ENCODE assay signal across 24 cellular contexts in genomic region chr21:31493350-31493880, GRCh38.
A peak's percentile ranks its signal among the peaks of the same experiment; 100 is the strongest.
DNase-seq lines count a peak whose midpoint lies in the region; ATAC-seq and TF ChIP-seq lines count a peak whose summit lies in the region.
"Had no signal": no experiment of that assay in that cellular context is flagged by ENCODE, and none has a peak within 500 bp of the region (broad histone marks: within the 10 kb centered on the region; RNA-seq: fewer than 3 reads in every experiment).

No MANE protein-coding gene starts in this region.

- TF ChIP-seq CTCF in WTC11 (IDR thresholded peaks at IDR 0.05) = no peak
- no peak for TF ChIP-seq CTCF in progenitor cell of endocrine pancreas (IDR thresholded peaks at IDR 0.05; ENCODE audit: unreplicated experiment)
- TF ChIP-seq CTCF in Caco-2 (IDR thresholded peaks at IDR 0.05; ENCODE audit: insufficient read depth in 1 of 2, low read depth in 1 of 2, low read length in 1 of 2, severe bottlenecking in 1 of 2, unreplicated experiment in 1 of 2) = no peak

- H3K4me1 Mint-ChIP-seq in WTC11 (peaks cover 18% of the 10 kb centered on the region; the same call in 1 of the 2 replicates), progenitor cell of endocrine pancreas (ENCODE audit: low read depth) (peaks cover 25% of the 10 kb centered on the region), Caco-2 (ENCODE audit: low read depth, unreplicated experiment) (peaks cover 6% of the 10 kb centered on the region)
- H3K4me1 Mint-ChIP-seq in stimulated activated naive B cell treated with anti-CD40 and anti-IgM and Interleukin-4, amounts not matched to agents 10 μg/mL and 1 μg/mL and 100 μg/mL, for 72 hours = no peaks in the 10 kb centered on the region
- H3K4me1 Mint-ChIP-seq: B cell, CD14-positive monocyte had no signal

- no peaks in the 10 kb centered on the region for H3K27me3 ChIP-seq in Caco-2 (replicated peaks; ENCODE audit: control insufficient read depth, insufficient read depth, low read length)

- H3K4me3 ChIP-seq in Caco-2 (ENCODE audit: low read depth, low read length) = no peak overlapping the region
- H3K4me3 ChIP-seq: A549, GM23338, HAP-1 had no signal

- intact Hi-C loops in Caco-2 (cut with micrococcal nuclease; ENCODE audit: unreplicated experiment) = no loop called here

- POLR2A ChIA-PET in WTC11 (lab: Charles Lee) (interaction anchor here (0.5 kb wide), 1 partner anchor 70 kb away, joined by 3 read pairs; no protein-coding TSS in a partner anchor), Caco-2 (lab: Charles Lee) (no interaction called here)

- H3K9me3 Mint-ChIP-seq in WTC11 = peaks cover 11% of the 10 kb centered on the region
- H3K9me3 Mint-ChIP-seq in progenitor cell of endocrine pancreas (ENCODE audit: low read depth) = no peaks in the 10 kb centered on the region
- no peaks in the 10 kb centered on the region for H3K9me3 Mint-ChIP-seq in Caco-2 (ENCODE audit: unreplicated experiment)
- peaks cover 0 to 3% of the 10 kb centered on the region in 2 donors for H3K9me3 Mint-ChIP-seq in stimulated activated naive B cell treated with anti-CD40 and anti-IgM and Interleukin-4, amounts not matched to agents 10 μg/mL and 1 μg/mL and 100 μg/mL, for 72 hours

- CTCF ChIA-PET in WTC11 (lab: Charles Lee) = interaction anchor here (0.8 to 1.0 kb wide), 2 partner anchors 34 to 87 kb away, joined by 3 read pairs; no protein-coding TSS in a partner anchor
- CTCF ChIA-PET in Caco-2 (lab: Charles Lee) = interaction anchor here (1.0 kb wide), 1 partner anchor 66 kb away, joined by 4 read pairs; no protein-coding TSS in a partner anchor

- BruUV-seq in Caco-2 (replicated peaks; lab: Mats Ljungman, UMichigan) = no TSS peak

- no peaks in the 10 kb centered on the region for H3K27me3 Mint-ChIP-seq in WTC11 (ENCODE audit: low read depth)
- H3K27me3 Mint-ChIP-seq in progenitor cell of endocrine pancreas = no peaks in the 10 kb centered on the region
- no peaks in the 10 kb centered on the region for H3K27me3 Mint-ChIP-seq in Caco-2 (ENCODE audit: insufficient read depth, unreplicated experiment)
- no peaks in the 10 kb centered on the region for H3K27me3 Mint-ChIP-seq in stimulated activated naive B cell treated with anti-CD40 and anti-IgM and Interleukin-4, amounts not matched to agents 10 μg/mL and 1 μg/mL and 100 μg/mL, for 72 hours
- H3K27me3 Mint-ChIP-seq: B cell had no signal

- DNase-seq in NCI-H1092 (lab: John Stamatoyannopoulos, UW) (peak; percentile 13), NCI-H446 treated with DMSO at 0.1 percent for 48 hours (lab: John Stamatoyannopoulos, UW) (peak; percentile 37), WTC11 (ENCODE audit: low spot score) (no peak), progenitor cell of endocrine pancreas (ENCODE audit: low spot score, unreplicated experiment) (no peak), Caco-2 (no peak), NCI-H82 (lab: John Stamatoyannopoulos, UW) (no peak), cortex of kidney (lab: John Stamatoyannopoulos, UW) (no peak)
- no peak for DNase-seq in stimulated activated naive B cell treated with anti-CD40 and anti-IgM and Interleukin-4, amounts not matched to agents 10 μg/mL and 1 μg/mL and 100 μg/mL, for 72 hours
- DNase-seq: DND-41, KBM-7, MM.1S, NCI-H1105, NCI-H146, NCI-H2081, NCI-H226, NCI-H526, SIG-M5, SK-N-SH had no signal

- no peaks in the 10 kb centered on the region for H3K4me1 ChIP-seq in Caco-2
- H3K4me1 ChIP-seq: A549, HAP-1 had no signal

- ATAC-seq in WTC11 = no peak
- no peak for ATAC-seq in stimulated activated naive B cell treated with anti-CD40 and anti-IgM and Interleukin-4, amounts not matched to agents 10 μg/mL and 1 μg/mL and 100 μg/mL, for 72 hours (replicated peaks)
- ATAC-seq: A549, GM23338, Panc1 had no signal

- H3K27ac Mint-ChIP-seq in WTC11 (peak overlapping the region; percentile 57; the same call in 1 of the 2 replicates), progenitor cell of endocrine pancreas (peak overlapping the region; percentile 60), Caco-2 (ENCODE audit: unreplicated experiment) (no peak overlapping the region)
- no peak overlapping the region for H3K27ac Mint-ChIP-seq in stimulated activated naive B cell treated with anti-CD40 and anti-IgM and Interleukin-4, amounts not matched to agents 10 μg/mL and 1 μg/mL and 100 μg/mL, for 72 hours
- H3K27ac Mint-ChIP-seq: B cell, CD14-positive monocyte, GM23338 had no signal

- H3K36me3 Mint-ChIP-seq in WTC11 (no peaks in the 10 kb centered on the region), progenitor cell of endocrine pancreas (ENCODE audit: insufficient read depth) (no peaks in the 10 kb centered on the region), Caco-2 (ENCODE audit: insufficient read depth, unreplicated experiment) (no peaks in the 10 kb centered on the region)
- no peaks in the 10 kb centered on the region for H3K36me3 Mint-ChIP-seq in stimulated activated naive B cell treated with anti-CD40 and anti-IgM and Interleukin-4, amounts not matched to agents 10 μg/mL and 1 μg/mL and 100 μg/mL, for 72 hours
- H3K36me3 Mint-ChIP-seq: CD14-positive monocyte had no signal

- H3K9me3 ChIP-seq in Caco-2 = no peaks in the 10 kb centered on the region
- H3K9me3 ChIP-seq: A549, HAP-1, SK-N-SH had no signal

- no peaks in the 10 kb centered on the region for H3K36me3 ChIP-seq in Caco-2 (ENCODE audit: control insufficient read depth, insufficient read depth, low read length)
- H3K36me3 ChIP-seq: HAP-1 had no signal

- no peak overlapping the region for H3K4me3 Mint-ChIP-seq in WTC11
- H3K4me3 Mint-ChIP-seq in progenitor cell of endocrine pancreas (ENCODE audit: low read depth) = no peak overlapping the region
- no peak overlapping the region for H3K4me3 Mint-ChIP-seq in Caco-2 (ENCODE audit: unreplicated experiment)
- H3K4me3 Mint-ChIP-seq in stimulated activated naive B cell treated with anti-CD40 and anti-IgM and Interleukin-4, amounts not matched to agents 10 μg/mL and 1 μg/mL and 100 μg/mL, for 72 hours = no peak overlapping the region
- H3K4me3 Mint-ChIP-seq: B cell, CD14-positive monocyte, GM23338 had no signal

TF ChIP-seq in WTC11, 78 proteins besides CTCF, POLR2A, EP300 and RAD21:
- TF ChIP-seq ZNF512 (CRISPR knock-in tag; IDR thresholded peaks at IDR 0.05; ENCODE audit: borderline replicate concordance) (no peak), TEAD4 (CRISPR knock-in tag; IDR thresholded peaks at IDR 0.05) (no peak), E2F5 (CRISPR knock-in tag; IDR thresholded peaks at IDR 0.05) (no peak), FOXP1 (CRISPR knock-in tag; IDR thresholded peaks at IDR 0.05; ENCODE audit: borderline replicate concordance) (no peak), JUN (CRISPR knock-in tag; IDR thresholded peaks at IDR 0.05) (no peak)
- TF ChIP-seq, protein P1, sequence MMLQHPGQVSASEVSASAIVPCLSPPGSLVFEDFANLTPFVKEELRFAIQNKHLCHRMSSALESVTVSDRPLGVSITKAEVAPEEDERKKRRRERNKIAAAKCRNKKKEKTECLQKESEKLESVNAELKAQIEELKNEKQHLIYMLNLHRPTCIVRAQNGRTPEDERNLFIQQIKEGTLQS (CRISPR knock-in tag; conservative IDR thresholded peaks at IDR 0.05) = no peak

Comparison
In these comparisons a context has a peak if more than half of its experiments do, and no peak if none do; other contexts are left out.
1. DNase-seq: peak in NCI-H1092 (single experiment) and NCI-H446 treated with DMSO at 0.1 percent for 48 hours (single experiment); none in WTC11 (single experiment), progenitor cell of endocrine pancreas (single experiment), Caco-2 (0 of 2), NCI-H82 (single experiment), stimulated activated naive B cell treated with anti-CD40 and anti-IgM and Interleukin-4, amounts not matched to agents 10 μg/mL and 1 μg/mL and 100 μg/mL, for 72 hours (single experiment) and cortex of kidney (single experiment).
2. H3K27ac Mint-ChIP-seq: peak in WTC11 (single experiment) and progenitor cell of endocrine pancreas (single experiment); none in Caco-2 (single experiment) and stimulated activated naive B cell treated with anti-CD40 and anti-IgM and Interleukin-4, amounts not matched to agents 10 μg/mL and 1 μg/mL and 100 μg/mL, for 72 hours (single experiment).